In the genomic region with DNA sequence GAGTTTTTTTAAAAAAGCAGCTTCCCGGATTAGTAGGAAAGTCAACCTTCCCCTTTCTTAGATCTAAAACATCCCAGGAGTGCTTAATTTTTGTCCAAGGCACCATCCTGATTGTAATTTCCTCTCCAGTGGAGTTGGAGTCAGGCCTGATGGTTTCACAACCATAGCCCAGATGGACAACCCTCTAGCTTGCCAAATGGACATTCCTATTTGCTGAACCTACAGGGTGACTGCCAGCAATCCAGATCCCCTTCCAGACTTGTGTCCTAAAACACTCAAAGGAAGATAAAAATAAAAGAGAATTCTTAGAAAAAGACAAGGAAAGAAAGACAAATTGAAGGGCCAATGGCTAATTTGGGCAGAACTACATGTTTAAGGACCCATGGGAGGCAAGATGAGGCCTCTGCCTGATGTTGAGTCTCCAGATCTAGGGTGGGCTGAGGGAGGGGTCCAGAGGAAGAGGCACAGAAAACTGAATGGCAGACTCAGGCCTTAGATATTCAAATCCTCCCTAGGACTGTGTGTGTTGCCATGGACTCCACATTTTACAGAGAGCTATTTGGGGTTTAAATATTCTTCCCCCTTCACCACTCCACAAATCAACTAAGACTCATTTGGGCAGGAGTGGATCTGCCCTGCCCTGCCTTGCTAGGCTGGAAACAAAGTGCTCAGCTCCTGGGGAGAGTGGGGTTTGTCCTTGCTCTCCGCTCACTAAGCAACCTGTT, we compare ENCODE assay signal across 10 cellular contexts. TPM values are rescaled to one million over a fixed set of nuclear protein-coding genes. Genes with fewer than 3 reads are reported as not detected.
A peak's percentile ranks its signal among the peaks of the same experiment; 100 is the strongest.
DNase-seq lines count a peak whose midpoint lies in the region; ATAC-seq, FAIRE-seq and TF ChIP-seq lines count a peak whose summit lies in the region.
"Had no signal": no experiment of that assay in that cellular context is flagged by ENCODE, and none has a peak within 500 bp of the region (broad histone marks: within the 10 kb centered on the region; RNA-seq: fewer than 3 reads in every experiment).

No MANE protein-coding gene starts in this region.

- H3K27ac Mint-ChIP-seq in stimulated activated naive B cell treated with anti-CD40 and anti-IgM and Interleukin-4, amounts not matched to agents 10 μg/mL and 1 μg/mL and 100 μg/mL, for 72 hours = no peak overlapping the region
- H3K27ac Mint-ChIP-seq: activated naive CD8-positive, alpha-beta T cell; stimulated activated effector memory CD8-positive, alpha-beta T cell treated with anti-CD3 and anti-CD28 coated beads, Interleukin-12 subunit alpha, Interleukin-12 subunit beta, amount 100 ng/mL, for 72 hours had no signal

- no peak overlapping the region for H3K4me3 Mint-ChIP-seq in stimulated activated naive B cell treated with anti-CD40 and anti-IgM and Interleukin-4, amounts not matched to agents 10 μg/mL and 1 μg/mL and 100 μg/mL, for 72 hours
- H3K4me3 Mint-ChIP-seq: activated naive CD8-positive, alpha-beta T cell; stimulated activated effector memory CD8-positive, alpha-beta T cell treated with anti-CD3 and anti-CD28 coated beads, Interleukin-12 subunit alpha, Interleukin-12 subunit beta, amount 100 ng/mL, for 72 hours had no signal

- no peak for FAIRE-seq in GM12892 (lab: Jason Lieb, UNC)

- 66 to 79% (median 67%) methylated on average over 2 of the region's 2 CpGs for WGBS in heart left ventricle, 4 donors

- intact Hi-C loops in heart left ventricle (cut with DNase I) = loop anchor here in 1 of 10 donors (10.0 kb wide), 1 partner anchor 139 kb away; no protein-coding TSS in a partner anchor

- H3K4me3 ChIP-seq in heart left ventricle = no peak overlapping the region

- DNase-seq in AG20443 (ENCODE audit: low spot score) (peak; percentile 91), amniotic epithelial cell (ENCODE audit: low read depth) (peak; percentile 89), heart left ventricle (peak in 4 of 5 donors; percentile 62 to 71 (median 69)), pons (ENCODE audit: low spot score) (peak; percentile 42), NCI-H345 treated with DMSO at 0.1 percent for 48 hours (lab: John Stamatoyannopoulos, UW; ENCODE audit: unreplicated experiment) (no peak), GM12892 (ENCODE audit: insufficient read length) (no peak)
- DNase-seq in stimulated activated naive B cell treated with anti-CD40 and anti-IgM and Interleukin-4, amounts not matched to agents 10 μg/mL and 1 μg/mL and 100 μg/mL, for 72 hours = no peak
- no peak for DNase-seq in activated CD8-positive, alpha-beta memory T cell treated with anti-CD3 and anti-CD28 coated beads, Interleukin-2, amount 50 U/mL, for 4 hours

- no peaks in the 10 kb centered on the region for H3K9me3 ChIP-seq in heart left ventricle

- H3K36me3 ChIP-seq in heart left ventricle = no peaks in the 10 kb centered on the region

- ATAC-seq in heart left ventricle = peak; percentile 96 to 99 (median 97)
- ATAC-seq in stimulated activated naive B cell treated with anti-CD40 and anti-IgM and Interleukin-4, amounts not matched to agents 10 μg/mL and 1 μg/mL and 100 μg/mL, for 72 hours (replicated peaks) = no peak
- ATAC-seq: stimulated activated effector memory CD8-positive, alpha-beta T cell treated with anti-CD3 and anti-CD28 coated beads, Interleukin-12 subunit alpha, Interleukin-12 subunit beta, amount 100 ng/mL, for 72 hours had no signal

- TF ChIP-seq CTCF in heart left ventricle (IDR thresholded peaks at IDR 0.05) = no peak

- H3K4me1 ChIP-seq in heart left ventricle = peaks cover 0 to 18% (median 7%) of the 10 kb centered on the region in 12 donors

- H3K27me3 Mint-ChIP-seq in stimulated activated naive B cell treated with anti-CD40 and anti-IgM and Interleukin-4, amounts not matched to agents 10 μg/mL and 1 μg/mL and 100 μg/mL, for 72 hours = no peaks in the 10 kb centered on the region
- H3K27me3 Mint-ChIP-seq: activated naive CD8-positive, alpha-beta T cell had no signal

- H3K27ac ChIP-seq in heart left ventricle = peak overlapping the region in 11 of 12 donors; percentile 25 to 76 (median 58)

- H3K27me3 ChIP-seq in heart left ventricle = no peaks in the 10 kb centered on the region

- TF ChIP-seq POLR2A in heart left ventricle (IDR thresholded peaks at IDR 0.05) = no peak
- TF ChIP-seq POLR2A in GM12892 (IDR thresholded peaks at IDR 0.05; ENCODE audit: low read depth, low read length) = no peak

- no peaks in the 10 kb centered on the region for H3K4me1 Mint-ChIP-seq in stimulated activated naive B cell treated with anti-CD40 and anti-IgM and Interleukin-4, amounts not matched to agents 10 μg/mL and 1 μg/mL and 100 μg/mL, for 72 hours
- H3K4me1 Mint-ChIP-seq: stimulated activated effector memory CD8-positive, alpha-beta T cell treated with anti-CD3 and anti-CD28 coated beads, Interleukin-12 subunit alpha, Interleukin-12 subunit beta, amount 100 ng/mL, for 72 hours had no signal

- H3K36me3 Mint-ChIP-seq in stimulated activated naive B cell treated with anti-CD40 and anti-IgM and Interleukin-4, amounts not matched to agents 10 μg/mL and 1 μg/mL and 100 μg/mL, for 72 hours = no peaks in the 10 kb centered on the region
- H3K36me3 Mint-ChIP-seq: activated naive CD8-positive, alpha-beta T cell; stimulated activated effector memory CD8-positive, alpha-beta T cell treated with anti-CD3 and anti-CD28 coated beads, Interleukin-12 subunit alpha, Interleukin-12 subunit beta, amount 100 ng/mL, for 72 hours had no signal

- no peaks in the 10 kb centered on the region for H3K9me3 Mint-ChIP-seq in stimulated activated naive B cell treated with anti-CD40 and anti-IgM and Interleukin-4, amounts not matched to agents 10 μg/mL and 1 μg/mL and 100 μg/mL, for 72 hours
- H3K9me3 Mint-ChIP-seq: stimulated activated effector memory CD8-positive, alpha-beta T cell treated with anti-CD3 and anti-CD28 coated beads, Interleukin-12 subunit alpha, Interleukin-12 subunit beta, amount 100 ng/mL, for 72 hours had no signal

RNA-seq across cellular contexts. Expression of a gene that starts 38.5 kb away (rescaled TPM):
- 10 to 100 TPM; 14.6 to 29.4 (median 21.3) TPM for total RNA-seq in heart left ventricle
- 10 to 100 TPM in 1 of 2 donors, 1 to 10 TPM in 1; 5.1 to 21.5 TPM for polyA plus RNA-seq in heart left ventricle
- polyA plus RNA-seq in GM12892 (2012; ENCODE audit: missing spikeins) = 8.7 TPM

Comparison
In these comparisons a context has a peak if more than half of its experiments do, and no peak if none do; other contexts are left out.
1. DNase-seq: peak in AG20443 (single experiment), amniotic epithelial cell (single experiment), heart left ventricle (4 of 5) and pons (single experiment); none in NCI-H345 treated with DMSO at 0.1 percent for 48 hours (single experiment), stimulated activated naive B cell treated with anti-CD40 and anti-IgM and Interleukin-4, amounts not matched to agents 10 μg/mL and 1 μg/mL and 100 μg/mL, for 72 hours (single experiment), activated CD8-positive, alpha-beta memory T cell treated with anti-CD3 and anti-CD28 coated beads, Interleukin-2, amount 50 U/mL, for 4 hours (single experiment) and GM12892 (single experiment).
2. ATAC-seq: peak in heart left ventricle (4 of 4); none in stimulated activated naive B cell treated with anti-CD40 and anti-IgM and Interleukin-4, amounts not matched to agents 10 μg/mL and 1 μg/mL and 100 μg/mL, for 72 hours (0 of 2).